ENCODE assay signal across 8 cellular contexts in the genomic region with DNA sequence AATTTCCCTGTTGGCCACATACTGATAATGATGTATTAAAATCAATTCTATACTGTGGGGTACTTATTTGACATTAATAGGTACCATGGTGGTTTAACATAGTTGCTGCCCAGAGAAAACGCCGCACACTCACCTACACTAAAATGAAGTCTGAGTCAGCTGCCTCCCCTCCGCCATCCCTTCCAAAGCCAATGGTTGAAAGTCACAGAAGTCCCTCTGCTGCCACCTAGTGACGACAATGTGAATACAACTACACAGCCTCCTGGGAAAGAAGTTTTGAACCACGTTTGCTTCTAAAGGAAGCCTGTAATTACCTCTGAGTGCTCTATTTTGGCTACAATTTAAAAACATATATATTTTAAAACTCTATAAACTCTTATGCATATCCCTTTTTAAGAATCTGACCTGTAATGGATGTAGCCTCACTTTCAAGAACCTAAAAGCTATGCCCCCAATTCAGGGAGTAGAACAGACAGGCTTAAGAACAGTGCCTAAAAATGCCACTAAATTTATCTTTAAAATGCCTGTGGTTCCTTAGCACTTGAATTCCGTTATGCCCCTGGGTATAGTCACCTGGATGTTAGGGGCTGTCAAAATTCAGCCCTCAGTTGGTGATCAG. TPM values are rescaled to one million over a fixed set of nuclear protein-coding genes. Genes with fewer than 3 reads are reported as not detected.
DNase-seq lines count a peak whose midpoint lies in the region; ATAC-seq, FAIRE-seq and TF ChIP-seq lines count a peak whose summit lies in the region.

No MANE protein-coding gene starts in this region.

- H3K27ac ChIP-seq in WERI-Rb-1 (no peak overlapping the region), mammary epithelial cell (ENCODE audit: insufficient read depth, low read depth, low read length) (no peak overlapping the region), keratinocyte (ENCODE audit: control insufficient read depth, insufficient read depth, low read length) (no peak overlapping the region)

- H3K79me2 ChIP-seq in mammary epithelial cell (ENCODE audit: insufficient read depth, low read length) = no peaks in the 10 kb centered on the region
- no peaks in the 10 kb centered on the region for H3K79me2 ChIP-seq in keratinocyte (ENCODE audit: control insufficient read depth, insufficient read depth, low read length)

- H3K4me1 ChIP-seq in mammary epithelial cell (ENCODE audit: insufficient read depth, low read length) (peaks cover 5% of the 10 kb centered on the region), keratinocyte (ENCODE audit: control insufficient read depth, extremely low read depth, insufficient read depth, low read length) (peaks cover 4% of the 10 kb centered on the region)

- WGBS in mammary epithelial cell (ENCODE audit: low coverage, missing lambda C conversion rate) = 2% methylated on average over 6 of the region's 6 CpGs

- BruUV-seq in mammary epithelial cell (replicated peaks; lab: Mats Ljungman, UMichigan) = TSS peak; percentile 71

- dilution Hi-C loops in mammary epithelial cell (cut with HindIII; ENCODE audit: low sequenced_read_pairs) (no loop called here), keratinocyte (cut with MboI; ENCODE audit: extremely low pct_ligation_motif_present, low sequenced_read_pairs) (no loop called here)

- in situ Hi-C loops in mammary epithelial cell (cut with MboI; ENCODE audit: low sequenced_read_pairs in 2 of 2) = no loop called here

- intact Hi-C loops in mammary epithelial cell (cut with micrococcal nuclease) = loop anchor here (1.0 to 5.0 kb wide), 4 partner anchors 30 to 414 kb away; no protein-coding TSS in a partner anchor

- peak; percentile 70 for FAIRE-seq in GM12892 (lab: Jason Lieb, UNC)
- FAIRE-seq in keratinocyte (lab: Jason Lieb, UNC) = peak; percentile 85

- no peak overlapping the region for H3K4me3 ChIP-seq in WERI-Rb-1 (ENCODE audit: low read depth, low read length)
- H3K4me3 ChIP-seq in mammary epithelial cell (replicated peaks in 1 of 3; ENCODE audit: insufficient read depth in 1 of 3, low read depth in 2 of 3, low read length in 3 of 3) = no peak overlapping the region
- H3K4me3 ChIP-seq in keratinocyte (ENCODE audit: control insufficient read depth in 2 of 3, extremely low read depth in 1 of 3, insufficient read depth in 2 of 3, low read depth in 1 of 3, low read length in 3 of 3) = no peak overlapping the region

- no peaks in the 10 kb centered on the region for H3K9me1 ChIP-seq in keratinocyte (ENCODE audit: control insufficient read depth, extremely low read depth, insufficient read depth, low read length)

- TF ChIP-seq POLR2A in GM12892 (IDR thresholded peaks at IDR 0.05; ENCODE audit: low read depth, low read length) = no peak

- peak overlapping the region; percentile 69 for H2AFZ ChIP-seq in mammary epithelial cell (ENCODE audit: low read depth, low read length)
- H2AFZ ChIP-seq in keratinocyte (ENCODE audit: control insufficient read depth, low read length) = peak overlapping the region; percentile 34

- DNase-seq in GM12892 (ENCODE audit: insufficient read length) = peak; percentile 32
- peak; percentile 81 for DNase-seq in NCI-H2227 treated with DMSO at 0.1 percent for 48 hours (lab: John Stamatoyannopoulos, UW)
- peak; percentile 89 for DNase-seq in WERI-Rb-1
- DNase-seq in mammary epithelial cell = peak; percentile 78
- peak; percentile 59 for DNase-seq in keratinocyte (ENCODE audit: low read depth, low spot score)
- peak; percentile 60 to 64 for DNase-seq in stimulated activated CD4-positive, alpha-beta T cell treated with anti-CD3 and anti-CD28 coated beads, Interleukin-1b, Interleukin-23, amount 100 ng/mL, for 1 hour (ENCODE audit: low read depth in 2 of 2)

- no peaks in the 10 kb centered on the region for H4K20me1 ChIP-seq in mammary epithelial cell (ENCODE audit: insufficient read depth, low read length)
- H4K20me1 ChIP-seq in keratinocyte (ENCODE audit: control insufficient read depth, extremely low read depth, insufficient read depth, low read length) = no peaks in the 10 kb centered on the region

- H3K27me3 ChIP-seq in WERI-Rb-1 (ENCODE audit: insufficient read depth, low read depth, severe bottlenecking) = no peaks in the 10 kb centered on the region
- H3K27me3 ChIP-seq in mammary epithelial cell (ENCODE audit: insufficient read depth, low read length) = no peaks in the 10 kb centered on the region
- H3K27me3 ChIP-seq in keratinocyte (ENCODE audit: control insufficient read depth, extremely low read depth, insufficient read depth, low read length) = no peaks in the 10 kb centered on the region

- ATAC-seq in HG03103 (IDR thresholded peaks at IDR 0.05; ENCODE audit: low read depth, unreplicated experiment) = peak; percentile 69
- no peak for ATAC-seq in GM19328 (IDR thresholded peaks at IDR 0.05; ENCODE audit: unreplicated experiment)

- H3K4me2 ChIP-seq in mammary epithelial cell (ENCODE audit: insufficient read depth, low read depth, low read length) (peak overlapping the region; percentile 61), keratinocyte (ENCODE audit: control insufficient read depth, extremely low read depth, insufficient read depth, low read depth, low read length) (peak overlapping the region; percentile 63)

- no peaks in the 10 kb centered on the region for H3K36me3 ChIP-seq in WERI-Rb-1
- no peaks in the 10 kb centered on the region for H3K36me3 ChIP-seq in mammary epithelial cell (ENCODE audit: insufficient read depth, low read length)
- H3K36me3 ChIP-seq in keratinocyte (ENCODE audit: control insufficient read depth in 2 of 2, extremely low read depth in 1 of 2, insufficient read depth in 2 of 2, low read length in 2 of 2) = no peaks in the 10 kb centered on the region

- H3K9me3 ChIP-seq in WERI-Rb-1 (ENCODE audit: severe bottlenecking) (no peaks in the 10 kb centered on the region), mammary epithelial cell (replicated peaks; ENCODE audit: insufficient read depth, low read length) (no peaks in the 10 kb centered on the region), keratinocyte (ENCODE audit: control insufficient read depth, low read depth, low read length) (no peaks in the 10 kb centered on the region)

- no peak overlapping the region for H3K9ac ChIP-seq in mammary epithelial cell (ENCODE audit: insufficient read depth, low read length)
- no peak overlapping the region for H3K9ac ChIP-seq in keratinocyte (ENCODE audit: control insufficient read depth, extremely low read depth, insufficient read depth, low read length)

- TF ChIP-seq CTCF in WERI-Rb-1 (IDR thresholded peaks at IDR 0.05; ENCODE audit: low read depth, low read length) (peak; percentile 88), mammary epithelial cell (conservative IDR thresholded peaks at IDR 0.05 in 1 of 2, IDR thresholded peaks at IDR 0.05 in 1 of 2; ENCODE audit: extremely low read depth in 1 of 2, insufficient read depth in 1 of 2, low read depth in 1 of 2, low read length in 2 of 2) (peak; percentile 78 to 79), keratinocyte (optimal IDR thresholded peaks at IDR 0.05 in 1 of 3, IDR thresholded peaks at IDR 0.05 in 1 of 3, conservative IDR thresholded peaks at IDR 0.05 in 1 of 3; ENCODE audit: extremely low read depth in 1 of 3, insufficient read depth in 2 of 3, low read length in 3 of 3) (peak; percentile 73 to 83 (median 82))

- CTCF ChIA-PET in mammary epithelial cell (lab: Charles Lee; ENCODE audit: low non-redundant PET) = interaction anchor here (0.5 kb wide), 1 partner anchor 136 kb away, joined by 5 read pairs; no protein-coding TSS in a partner anchor

RNA-seq across cellular contexts. Expression of a gene that starts 20.6 kb away (rescaled TPM):
- 37.6 TPM for polyA plus RNA-seq in GM12892 (2012; ENCODE audit: missing spikeins)
- 10 to 100 TPM; 46.4 to 48.2 TPM for total RNA-seq in mammary epithelial cell
- 64.8 TPM for polyA plus RNA-seq in mammary epithelial cell
- polyA minus RNA-seq in mammary epithelial cell = 126 TPM
- polyA plus RNA-seq in keratinocyte = 22.5 to 54.9 TPM (median 41.6 TPM) in 3 replicates
- 16.1 TPM for polyA plus RNA-seq in keratinocyte (2011; ENCODE audit: low read depth)
- polyA plus RNA-seq in keratinocyte (2011; cell fraction: cytosol; rRNA removed) = 38.5 and 51.0 TPM in 2 replicates
- polyA plus RNA-seq in keratinocyte (2011; cell fraction: nucleus; rRNA removed) = 35.8 and 36.5 TPM in 2 replicates
- polyA plus RNA-seq in keratinocyte (2012; ENCODE audit: low replicate concordance) = 16.8 and 70.6 TPM in 2 replicates
- 12.3 to 56.7 TPM (median 52.8 TPM) in 3 replicates for polyA minus RNA-seq in keratinocyte
- 21.7 TPM for polyA minus RNA-seq in keratinocyte (2011; cell fraction: cytosol; rRNA and poly(A)+ RNA removed)
- 9.0 and 23.5 TPM in 2 replicates for polyA minus RNA-seq in keratinocyte (2011; cell fraction: nucleus; rRNA and poly(A)+ RNA removed)

Comparison
In these comparisons a context has a peak if more than half of its experiments do, and no peak if none do; other contexts are left out.
1. DNase-seq: peak in every context shown above with its lines; median percentile 89 in WERI-Rb-1; 81 in NCI-H2227 treated with DMSO at 0.1 percent for 48 hours; 78 in mammary epithelial cell; 62 in stimulated activated CD4-positive, alpha-beta T cell treated with anti-CD3 and anti-CD28 coated beads, Interleukin-1b, Interleukin-23, amount 100 ng/mL, for 1 hour; 59 in keratinocyte; 32 in GM12892.